In genomic region chr15:76178321-76178720, GRCh38 we compare ENCODE assay signal across 1 cellular context.
TF ChIP-seq lines count a peak whose summit lies in the region.

No MANE protein-coding gene starts in this region.

TF ChIP-seq in GM23338, 12 proteins besides CTCF, POLR2A, EP300 and RAD21 (continued from another document):
- TF ChIP-seq, protein P1, sequence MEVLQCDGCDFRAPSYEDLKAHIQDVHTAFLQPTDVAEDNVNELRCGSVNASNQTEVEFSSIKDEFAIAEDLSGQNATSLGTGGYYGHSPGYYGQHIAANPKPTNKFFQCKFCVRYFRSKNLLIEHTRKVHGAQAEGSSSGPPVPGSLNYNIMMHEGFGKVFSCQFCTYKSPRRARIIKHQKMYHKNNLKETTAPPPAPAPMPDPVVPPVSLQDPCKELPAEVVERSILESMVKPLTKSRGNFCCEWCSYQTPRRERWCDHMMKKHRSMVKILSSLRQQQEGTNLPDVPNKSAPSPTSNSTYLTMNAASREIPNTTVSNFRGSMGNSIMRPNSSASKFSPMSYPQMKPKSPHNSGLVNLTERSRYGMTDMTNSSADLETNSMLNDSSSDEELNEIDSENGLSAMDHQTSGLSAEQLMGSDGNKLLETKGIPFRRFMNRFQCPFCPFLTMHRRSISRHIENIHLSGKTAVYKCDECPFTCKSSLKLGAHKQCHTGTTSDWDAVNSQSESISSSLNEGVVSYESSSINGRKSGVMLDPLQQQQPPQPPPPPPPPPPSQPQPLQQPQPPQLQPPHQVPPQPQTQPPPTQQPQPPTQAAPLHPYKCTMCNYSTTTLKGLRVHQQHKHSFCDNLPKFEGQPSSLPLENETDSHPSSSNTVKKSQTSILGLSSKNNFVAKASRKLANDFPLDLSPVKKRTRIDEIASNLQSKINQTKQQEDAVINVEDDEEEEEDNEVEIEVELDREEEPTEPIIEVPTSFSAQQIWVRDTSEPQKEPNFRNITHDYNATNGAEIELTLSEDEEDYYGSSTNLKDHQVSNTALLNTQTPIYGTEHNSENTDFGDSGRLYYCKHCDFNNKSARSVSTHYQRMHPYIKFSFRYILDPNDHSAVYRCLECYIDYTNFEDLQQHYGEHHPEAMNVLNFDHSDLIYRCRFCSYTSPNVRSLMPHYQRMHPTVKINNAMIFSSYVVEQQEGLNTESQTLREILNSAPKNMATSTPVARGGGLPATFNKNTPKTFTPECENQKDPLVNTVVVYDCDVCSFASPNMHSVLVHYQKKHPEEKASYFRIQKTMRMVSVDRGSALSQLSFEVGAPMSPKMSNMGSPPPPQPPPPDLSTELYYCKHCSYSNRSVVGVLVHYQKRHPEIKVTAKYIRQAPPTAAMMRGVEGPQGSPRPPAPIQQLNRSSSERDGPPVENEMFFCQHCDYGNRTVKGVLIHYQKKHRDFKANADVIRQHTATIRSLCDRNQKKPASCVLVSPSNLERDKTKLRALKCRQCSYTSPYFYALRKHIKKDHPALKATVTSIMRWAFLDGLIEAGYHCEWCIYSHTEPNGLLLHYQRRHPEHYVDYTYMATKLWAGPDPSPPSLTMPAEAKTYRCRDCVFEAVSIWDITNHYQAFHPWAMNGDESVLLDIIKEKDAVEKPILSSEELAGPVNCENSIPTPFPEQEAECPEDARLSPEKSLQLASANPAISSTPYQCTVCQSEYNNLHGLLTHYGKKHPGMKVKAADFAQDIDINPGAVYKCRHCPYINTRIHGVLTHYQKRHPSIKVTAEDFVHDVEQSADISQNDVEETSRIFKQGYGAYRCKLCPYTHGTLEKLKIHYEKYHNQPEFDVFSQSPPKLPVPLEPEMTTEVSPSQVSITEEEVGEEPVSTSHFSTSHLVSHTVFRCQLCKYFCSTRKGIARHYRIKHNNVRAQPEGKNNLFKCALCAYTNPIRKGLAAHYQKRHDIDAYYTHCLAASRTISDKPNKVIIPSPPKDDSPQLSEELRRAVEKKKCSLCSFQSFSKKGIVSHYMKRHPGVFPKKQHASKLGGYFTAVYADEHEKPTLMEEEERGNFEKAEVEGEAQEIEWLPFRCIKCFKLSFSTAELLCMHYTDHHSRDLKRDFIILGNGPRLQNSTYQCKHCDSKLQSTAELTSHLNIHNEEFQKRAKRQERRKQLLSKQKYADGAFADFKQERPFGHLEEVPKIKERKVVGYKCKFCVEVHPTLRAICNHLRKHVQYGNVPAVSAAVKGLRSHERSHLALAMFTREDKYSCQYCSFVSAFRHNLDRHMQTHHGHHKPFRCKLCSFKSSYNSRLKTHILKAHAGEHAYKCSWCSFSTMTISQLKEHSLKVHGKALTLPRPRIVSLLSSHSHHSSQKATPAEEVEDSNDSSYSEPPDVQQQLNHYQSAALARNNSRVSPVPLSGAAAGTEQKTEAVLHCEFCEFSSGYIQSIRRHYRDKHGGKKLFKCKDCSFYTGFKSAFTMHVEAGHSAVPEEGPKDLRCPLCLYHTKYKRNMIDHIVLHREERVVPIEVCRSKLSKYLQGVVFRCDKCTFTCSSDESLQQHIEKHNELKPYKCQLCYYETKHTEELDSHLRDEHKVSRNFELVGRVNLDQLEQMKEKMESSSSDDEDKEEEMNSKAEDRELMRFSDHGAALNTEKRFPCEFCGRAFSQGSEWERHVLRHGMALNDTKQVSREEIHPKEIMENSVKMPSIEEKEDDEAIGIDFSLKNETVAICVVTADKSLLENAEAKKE (CRISPR knock-in tag; IDR thresholded peaks at IDR 0.05), result no peak
- TF ChIP-seq, protein P2, sequence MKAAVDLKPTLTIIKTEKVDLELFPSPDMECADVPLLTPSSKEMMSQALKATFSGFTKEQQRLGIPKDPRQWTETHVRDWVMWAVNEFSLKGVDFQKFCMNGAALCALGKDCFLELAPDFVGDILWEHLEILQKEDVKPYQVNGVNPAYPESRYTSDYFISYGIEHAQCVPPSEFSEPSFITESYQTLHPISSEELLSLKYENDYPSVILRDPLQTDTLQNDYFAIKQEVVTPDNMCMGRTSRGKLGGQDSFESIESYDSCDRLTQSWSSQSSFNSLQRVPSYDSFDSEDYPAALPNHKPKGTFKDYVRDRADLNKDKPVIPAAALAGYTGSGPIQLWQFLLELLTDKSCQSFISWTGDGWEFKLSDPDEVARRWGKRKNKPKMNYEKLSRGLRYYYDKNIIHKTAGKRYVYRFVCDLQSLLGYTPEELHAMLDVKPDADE (IDR thresholded peaks at IDR 0.05), result no peak
- TF ChIP-seq CREB1 (CRISPR knock-in tag; IDR thresholded peaks at IDR 0.05; ENCODE audit: low read depth), result no peak
- TF ChIP-seq EZH2phosphoT487 (IDR thresholded peaks at IDR 0.05; ENCODE audit: unreplicated experiment), result no peak
- TF ChIP-seq POLR2AphosphoS5 (IDR thresholded peaks at IDR 0.05; ENCODE audit: low read depth), result no peak
- TF ChIP-seq JUNB (IDR thresholded peaks at IDR 0.05; ENCODE audit: unreplicated experiment), result no peak
- no peak for TF ChIP-seq STAT1 (IDR thresholded peaks at IDR 0.05; ENCODE audit: unreplicated experiment)
- TF ChIP-seq REST (IDR thresholded peaks at IDR 0.05; ENCODE audit: unreplicated experiment), result no peak
